Comparison of ENCODE assay signal across 23 cellular contexts in the genomic region with DNA sequence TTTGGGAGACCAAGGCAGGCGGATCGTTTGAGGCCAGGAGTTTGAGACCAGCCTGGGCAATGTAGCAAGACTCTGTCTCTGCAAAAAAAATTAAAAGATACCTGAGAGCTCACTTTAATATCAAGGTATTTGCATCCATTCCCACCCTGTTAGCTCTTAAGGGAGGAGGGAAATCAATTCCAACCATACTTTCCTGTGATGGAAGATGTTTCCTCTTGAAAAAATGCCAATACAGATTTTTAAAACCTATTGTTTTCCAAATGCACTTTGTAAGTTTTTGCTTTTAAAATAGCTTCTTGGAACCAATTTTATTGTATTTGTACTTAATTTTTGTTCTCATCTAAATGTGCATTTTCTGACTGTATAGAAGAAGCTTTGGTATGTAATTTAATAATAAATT.
"Had no signal": no experiment of that assay in that cellular context is flagged by ENCODE, and none has a peak within 500 bp of the region (broad histone marks: within the 10 kb centered on the region; RNA-seq: fewer than 3 reads in every experiment).

No MANE protein-coding gene starts in this region.

- H3K4me1 ChIP-seq: parathyroid adenoma, right lobe of liver, stomach, thyroid gland, tibial nerve, upper lobe of left lung had no signal

- DNase-seq: occipital lobe; ovary; posterior cingulate gyrus; psoas muscle; right cardiac atrium; right lobe of liver; sigmoid colon; small intestine; stimulated activated CD4-positive, alpha-beta T cell treated with anti-CD3 and anti-CD28 coated beads, Interleukin-15, amount 100 ng/mL, for 24 hours; stimulated activated CD4-positive, alpha-beta T cell treated with anti-CD3 and anti-CD28 coated beads, Interleukin-2, amount 100 ng/mL, for 24 hours; stimulated activated CD4-positive, alpha-beta T cell treated with anti-CD3 and anti-CD28 coated beads, Interleukin-2, amount 100 ng/mL, for 48 hours; stimulated activated CD4-positive, alpha-beta T cell treated with anti-CD3 and anti-CD28 coated beads, Interleukin-4, amount 100 ng/mL, for 24 hours; stimulated activated naive B cell treated with anti-CD40 and anti-IgM and Interleukin-4, amounts not matched to agents 10 μg/mL and 1 μg/mL and 100 μg/mL, for 72 hours; stimulated activated naive CD4-positive, alpha-beta T cell treated with Interleukin-2 at 50 U/mL for 16 hours; stomach; thyroid gland; trophoblast cell; upper lobe of left lung had no signal

- H3K27ac ChIP-seq: ovary, parathyroid adenoma, psoas muscle, right lobe of liver, sigmoid colon, stomach, thoracic aorta, thyroid gland, tibial nerve, upper lobe of left lung, vagina had no signal

- H3K9me3 ChIP-seq: ovary, psoas muscle, right lobe of liver, sigmoid colon, stomach, thoracic aorta, thyroid gland, tibial nerve, upper lobe of left lung, vagina had no signal

- H3K36me3 ChIP-seq: ovary had no signal

- H3K27me3 ChIP-seq: neural progenitor cell, ovary, right lobe of liver, sigmoid colon, stomach, thyroid gland, tibial nerve, upper lobe of left lung, vagina had no signal

- H3K4me3 ChIP-seq: neural progenitor cell, ovary, psoas muscle, right lobe of liver, sigmoid colon, stomach, thoracic aorta, thyroid gland, tibial nerve, upper lobe of left lung, vagina had no signal
